In the genomic region with DNA sequence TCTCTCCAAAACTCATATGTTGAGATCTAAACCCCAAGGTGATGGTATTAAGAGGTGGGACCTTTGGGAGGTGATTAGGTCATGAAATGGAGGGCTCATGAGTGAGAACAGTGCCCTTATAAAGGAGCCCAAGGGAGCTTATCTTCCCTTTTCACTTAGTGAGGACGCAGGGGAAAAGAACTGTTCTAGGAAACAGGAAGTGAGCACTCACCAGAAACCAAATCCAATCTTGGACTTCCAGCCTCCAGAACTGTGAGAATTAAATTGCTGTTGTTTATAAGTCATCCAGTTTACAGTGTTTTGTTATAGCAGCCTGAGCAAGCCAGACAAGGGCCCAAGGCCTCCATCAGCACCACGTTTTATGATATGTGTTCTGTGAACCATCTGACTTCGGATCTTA, we compare ENCODE assay signal across 18 cellular contexts.
DNase-seq lines count a peak whose midpoint lies in the region; ATAC-seq and TF ChIP-seq lines count a peak whose summit lies in the region.
"Had no signal": no experiment of that assay in that cellular context is flagged by ENCODE, and none has a peak within 500 bp of the region (broad histone marks: within the 10 kb centered on the region; RNA-seq: fewer than 3 reads in every experiment).

No MANE protein-coding gene starts in this region.

- no peaks in the 10 kb centered on the region for H3K27me3 Mint-ChIP-seq in stimulated activated naive CD8-positive, alpha-beta T cell treated with anti-CD3 and anti-CD28 coated beads, Interleukin-15, Interleukin-2, amounts not matched to agents 100 ng/mL and 50 ng/mL, for 24 hours
- no peaks in the 10 kb centered on the region for H3K27me3 Mint-ChIP-seq in stimulated activated naive CD8-positive, alpha-beta T cell treated with anti-CD3 and anti-CD28 coated beads, Interleukin-15, amount 100 ng/mL, for 72 hours
- peaks cover 9% of the 10 kb centered on the region for H3K27me3 Mint-ChIP-seq in endothelial cell (ENCODE audit: unreplicated experiment)

- peaks cover 90% of the 10 kb centered on the region for H3K4me1 Mint-ChIP-seq in stimulated activated naive CD8-positive, alpha-beta T cell treated with anti-CD3 and anti-CD28 coated beads, Interleukin-15, Interleukin-2, amounts not matched to agents 100 ng/mL and 50 ng/mL, for 24 hours (ENCODE audit: low read depth)
- peaks cover 89% of the 10 kb centered on the region for H3K4me1 Mint-ChIP-seq in stimulated activated naive CD8-positive, alpha-beta T cell treated with anti-CD3 and anti-CD28 coated beads, Interleukin-15, amount 100 ng/mL, for 72 hours
- peaks cover 75% of the 10 kb centered on the region for H3K4me1 Mint-ChIP-seq in endothelial cell (ENCODE audit: unreplicated experiment)

- H3K4me3 Mint-ChIP-seq in stimulated activated naive CD8-positive, alpha-beta T cell treated with anti-CD3 and anti-CD28 coated beads, Interleukin-15, Interleukin-2, amounts not matched to agents 100 ng/mL and 50 ng/mL, for 24 hours: no peak overlapping the region
- H3K4me3 Mint-ChIP-seq in stimulated activated naive CD8-positive, alpha-beta T cell treated with anti-CD3 and anti-CD28 coated beads, Interleukin-15, amount 100 ng/mL, for 72 hours: no peak overlapping the region
- no peak overlapping the region for H3K4me3 Mint-ChIP-seq in endothelial cell (ENCODE audit: unreplicated experiment)

- DNase-seq in stimulated activated naive CD8-positive, alpha-beta T cell treated with anti-CD3 and anti-CD28 coated beads, Interleukin-15, amount 100 ng/mL, for 72 hours: no peak
- DNase-seq in SKM-1 (lab: John Stamatoyannopoulos, UW; ENCODE audit: unreplicated experiment) (peak; percentile 39), endothelial cell (ENCODE audit: low spot score) (no peak), NCI-H2227 (lab: John Stamatoyannopoulos, UW; ENCODE audit: unreplicated experiment) (no peak), NCI-H2029 (lab: John Stamatoyannopoulos, UW) (no peak), NCI-H2196 (lab: John Stamatoyannopoulos, UW; ENCODE audit: unreplicated experiment) (no peak)
- DNase-seq: activated gamma-delta T cell treated with Interleukin-2 at 50 U/mL for 16 hours; foreskin keratinocyte; left colon; MG63; NCI-H2081 treated with DMSO at 0.1 percent for 48 hours; NCI-H748 treated with DMSO at 0.1 percent for 48 hours; sigmoid colon; stimulated activated CD4-positive, alpha-beta T cell treated with anti-CD3 and anti-CD28 coated beads, Interleukin-2, amount 100 ng/mL, for 24 hours; substantia nigra had no signal

- H3K9me3 Mint-ChIP-seq in stimulated activated naive CD8-positive, alpha-beta T cell treated with anti-CD3 and anti-CD28 coated beads, Interleukin-15, Interleukin-2, amounts not matched to agents 100 ng/mL and 50 ng/mL, for 24 hours: no peaks in the 10 kb centered on the region
- H3K9me3 Mint-ChIP-seq in stimulated activated naive CD8-positive, alpha-beta T cell treated with anti-CD3 and anti-CD28 coated beads, Interleukin-15, amount 100 ng/mL, for 72 hours: no peaks in the 10 kb centered on the region
- no peaks in the 10 kb centered on the region for H3K9me3 Mint-ChIP-seq in endothelial cell (ENCODE audit: unreplicated experiment)

- peaks cover 7% of the 10 kb centered on the region for H3K36me3 Mint-ChIP-seq in stimulated activated naive CD8-positive, alpha-beta T cell treated with anti-CD3 and anti-CD28 coated beads, Interleukin-15, Interleukin-2, amounts not matched to agents 100 ng/mL and 50 ng/mL, for 24 hours (ENCODE audit: low read depth)
- H3K36me3 Mint-ChIP-seq in endothelial cell (ENCODE audit: low read depth, unreplicated experiment): no peaks in the 10 kb centered on the region

- no peak for TF ChIP-seq CTCF in endothelial cell (IDR thresholded peaks at IDR 0.05; ENCODE audit: unreplicated experiment)

- no peak for ATAC-seq in stimulated activated naive CD8-positive, alpha-beta T cell treated with anti-CD3 and anti-CD28 coated beads, Interleukin-15, amount 100 ng/mL, for 72 hours
- ATAC-seq in GM18867 (IDR thresholded peaks at IDR 0.05; ENCODE audit: unreplicated experiment): no peak
- ATAC-seq: activated CD4-positive, CD25-positive, alpha-beta regulatory T cell treated with anti-CD3 and anti-CD28 coated beads, Interleukin-2, amount 50 U/mL, for 24 hours; foreskin keratinocyte; left colon had no signal

- H3K27ac Mint-ChIP-seq in stimulated activated naive CD8-positive, alpha-beta T cell treated with anti-CD3 and anti-CD28 coated beads, Interleukin-15, Interleukin-2, amounts not matched to agents 100 ng/mL and 50 ng/mL, for 24 hours: peak overlapping the region; percentile 61
- peak overlapping the region in 1 of 2 donors; percentile 54 for H3K27ac Mint-ChIP-seq in stimulated activated naive CD8-positive, alpha-beta T cell treated with anti-CD3 and anti-CD28 coated beads, Interleukin-15, amount 100 ng/mL, for 72 hours
- peak overlapping the region; percentile 63 for H3K27ac Mint-ChIP-seq in endothelial cell (ENCODE audit: unreplicated experiment)
